Comparison of ENCODE assay signal across 1 cellular context in the genomic region with DNA sequence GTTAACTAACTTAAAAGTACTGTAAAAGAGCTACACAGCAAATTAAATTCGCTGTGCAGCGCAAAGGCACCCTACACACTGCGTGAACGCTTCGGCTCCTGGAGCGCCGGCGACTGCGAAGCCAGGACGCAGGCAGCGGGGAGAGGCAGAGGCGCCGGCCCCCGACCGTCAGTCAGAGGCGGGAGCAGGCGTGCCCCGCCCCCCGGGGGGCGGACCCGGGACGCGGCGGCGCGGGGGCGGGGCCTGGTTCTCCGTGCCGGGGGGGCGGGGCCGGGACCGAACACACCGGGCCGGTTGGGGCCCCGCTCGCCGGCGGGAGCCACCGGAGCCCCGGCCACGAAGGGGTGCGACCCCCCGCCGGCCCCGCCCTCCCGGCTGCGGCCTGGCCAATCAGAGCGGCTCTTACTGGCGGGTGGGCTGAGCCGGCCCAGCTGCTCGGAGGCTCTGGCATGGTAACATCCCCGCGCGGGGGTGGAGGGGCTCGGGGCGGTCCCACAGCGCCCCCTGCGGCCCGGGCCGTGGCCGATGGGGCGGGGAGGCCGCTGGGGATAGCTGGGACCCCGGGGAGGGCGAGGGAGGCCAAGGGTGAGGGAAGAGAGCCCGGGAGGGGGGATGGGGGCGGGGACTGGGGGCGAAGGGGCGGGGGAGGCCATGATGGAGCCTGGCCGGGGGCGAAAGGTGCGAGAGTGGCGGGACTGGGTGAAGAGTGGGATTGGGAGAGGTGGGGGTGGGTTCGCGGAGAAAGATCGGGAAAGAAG.
A peak's percentile ranks its signal among the peaks of the same experiment; 100 is the strongest.
TF ChIP-seq lines count a peak whose summit lies in the region.

PRPF40B (plus strand) TSS at position 420 of the 758 bp plus-strand sequence; CDS start at position 450, 30 bp downstream.

TF ChIP-seq in HEK293, 187 proteins besides CTCF, POLR2A, EP300 and RAD21 (continued from another document):
- TF ChIP-seq ZNF658 (tag by site-specific recombination; IDR thresholded peaks at IDR 0.05) (no peak), ZBTB20 (tag by site-specific recombination; IDR thresholded peaks at IDR 0.05) (no peak; the same call in 1 of the 2 replicates), ZXDB (tag by site-specific recombination; IDR thresholded peaks at IDR 0.05) (no peak; the same call in 1 of the 2 replicates), KLF9 (tag by site-specific recombination; IDR thresholded peaks at IDR 0.05; ENCODE audit: low read depth) (peak; percentile 33), ZEB2 (tag by site-specific recombination; IDR thresholded peaks at IDR 0.05) (no peak; the same call in 1 of the 2 replicates), SP3 (tag by site-specific recombination; IDR thresholded peaks at IDR 0.05) (peak; percentile 76), ZBTB21 (tag by site-specific recombination; IDR thresholded peaks at IDR 0.05) (no peak), ZNF626 (tag by site-specific recombination; IDR thresholded peaks at IDR 0.05) (no peak), ZNF501 (tag by site-specific recombination; IDR thresholded peaks at IDR 0.05) (no peak), GLI2 (tag by site-specific recombination; IDR thresholded peaks at IDR 0.05; ENCODE audit: borderline replicate concordance, low read depth) (no peak), ZNF571 (tag by site-specific recombination; IDR thresholded peaks at IDR 0.05) (no peak), ZNF654 (tag by site-specific recombination; IDR thresholded peaks at IDR 0.05; ENCODE audit: low read depth) (no peak), ZNF513 (tag by site-specific recombination; IDR thresholded peaks at IDR 0.05) (no peak), EGR2 (tag by site-specific recombination; IDR thresholded peaks at IDR 0.05; ENCODE audit: low read depth) (peak; percentile 47; the same call in 1 of the 2 replicates), YY1 (tag by site-specific recombination; IDR thresholded peaks at IDR 0.05) (no peak), ZBTB6 (tag by site-specific recombination; IDR thresholded peaks at IDR 0.05) (peak; percentile 71; the same call in 1 of the 2 replicates), ZNF530 (tag by site-specific recombination; IDR thresholded peaks at IDR 0.05; ENCODE audit: low read depth) (no peak), ZIC2 (tag by site-specific recombination; IDR thresholded peaks at IDR 0.05) (peak; percentile 49; the same call in 1 of the 2 replicates), GLIS1 (tag by site-specific recombination; IDR thresholded peaks at IDR 0.05) (peak; percentile 56; the same call in 1 of the 2 replicates), ZNF785 (tag by site-specific recombination; IDR thresholded peaks at IDR 0.05) (no peak), ZSCAN23 (tag by site-specific recombination; IDR thresholded peaks at IDR 0.05) (no peak), GLI4 (tag by site-specific recombination; IDR thresholded peaks at IDR 0.05) (no peak), ZNF423 (tag by site-specific recombination; IDR thresholded peaks at IDR 0.05) (0 out of 2 replicates have a peak, but pooled peaks have one; percentile 60), HIC1 (tag by site-specific recombination; IDR thresholded peaks at IDR 0.05) (no peak), ZBTB48 (tag by site-specific recombination; IDR thresholded peaks at IDR 0.05) (no peak), ZNF138 (tag by site-specific recombination; IDR thresholded peaks at IDR 0.05; ENCODE audit: borderline replicate concordance) (no peak), ZFP69B (tag by site-specific recombination; IDR thresholded peaks at IDR 0.05) (no peak), ZNF670 (tag by site-specific recombination; IDR thresholded peaks at IDR 0.05; ENCODE audit: low read depth) (no peak), ZNF621 (tag by site-specific recombination; IDR thresholded peaks at IDR 0.05) (no peak), ZNF843 (tag by site-specific recombination; IDR thresholded peaks at IDR 0.05) (0 out of 2 replicates have a peak, but pooled peaks have one; percentile 10), ZNF707 (tag by site-specific recombination; IDR thresholded peaks at IDR 0.05) (no peak), ZFP37 (tag by site-specific recombination; IDR thresholded peaks at IDR 0.05) (no peak), ZNF350 (tag by site-specific recombination; IDR thresholded peaks at IDR 0.05) (no peak), ZNF133 (tag by site-specific recombination; IDR thresholded peaks at IDR 0.05) (no peak), PRDM1 (tag by site-specific recombination; IDR thresholded peaks at IDR 0.05) (no peak), PBX3 (CRISPR knock-in tag; IDR thresholded peaks at IDR 0.05) (no peak; the same call in 1 of the 2 replicates), ZFHX2 (tag by site-specific recombination; conservative IDR thresholded peaks at IDR 0.05) (peak; percentile 63), ZNF488 (tag by site-specific recombination; IDR thresholded peaks at IDR 0.05) (no peak), ZNF76 (tag by site-specific recombination; IDR thresholded peaks at IDR 0.05; ENCODE audit: borderline replicate concordance, low read depth) (peak; percentile 16; the same call in 1 of the 2 replicates), ZNF169 (tag by site-specific recombination; IDR thresholded peaks at IDR 0.05) (no peak), HOXA7 (CRISPR knock-in tag; IDR thresholded peaks at IDR 0.05; ENCODE audit: borderline replicate concordance) (no peak)
- TF ChIP-seq, protein P1, sequence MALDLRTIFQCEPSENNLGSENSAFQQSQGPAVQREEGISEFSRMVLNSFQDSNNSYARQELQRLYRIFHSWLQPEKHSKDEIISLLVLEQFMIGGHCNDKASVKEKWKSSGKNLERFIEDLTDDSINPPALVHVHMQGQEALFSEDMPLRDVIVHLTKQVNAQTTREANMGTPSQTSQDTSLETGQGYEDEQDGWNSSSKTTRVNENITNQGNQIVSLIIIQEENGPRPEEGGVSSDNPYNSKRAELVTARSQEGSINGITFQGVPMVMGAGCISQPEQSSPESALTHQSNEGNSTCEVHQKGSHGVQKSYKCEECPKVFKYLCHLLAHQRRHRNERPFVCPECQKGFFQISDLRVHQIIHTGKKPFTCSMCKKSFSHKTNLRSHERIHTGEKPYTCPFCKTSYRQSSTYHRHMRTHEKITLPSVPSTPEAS (tag by site-specific recombination; IDR thresholded peaks at IDR 0.05) = no peak
- TF ChIP-seq, protein P2, sequence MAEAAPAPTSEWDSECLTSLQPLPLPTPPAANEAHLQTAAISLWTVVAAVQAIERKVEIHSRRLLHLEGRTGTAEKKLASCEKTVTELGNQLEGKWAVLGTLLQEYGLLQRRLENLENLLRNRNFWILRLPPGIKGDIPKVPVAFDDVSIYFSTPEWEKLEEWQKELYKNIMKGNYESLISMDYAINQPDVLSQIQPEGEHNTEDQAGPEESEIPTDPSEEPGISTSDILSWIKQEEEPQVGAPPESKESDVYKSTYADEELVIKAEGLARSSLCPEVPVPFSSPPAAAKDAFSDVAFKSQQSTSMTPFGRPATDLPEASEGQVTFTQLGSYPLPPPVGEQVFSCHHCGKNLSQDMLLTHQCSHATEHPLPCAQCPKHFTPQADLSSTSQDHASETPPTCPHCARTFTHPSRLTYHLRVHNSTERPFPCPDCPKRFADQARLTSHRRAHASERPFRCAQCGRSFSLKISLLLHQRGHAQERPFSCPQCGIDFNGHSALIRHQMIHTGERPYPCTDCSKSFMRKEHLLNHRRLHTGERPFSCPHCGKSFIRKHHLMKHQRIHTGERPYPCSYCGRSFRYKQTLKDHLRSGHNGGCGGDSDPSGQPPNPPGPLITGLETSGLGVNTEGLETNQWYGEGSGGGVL (tag by site-specific recombination; IDR thresholded peaks at IDR 0.05) = peak; percentile 65; the same call in 1 of the 2 replicates
- TF ChIP-seq, protein P3, sequence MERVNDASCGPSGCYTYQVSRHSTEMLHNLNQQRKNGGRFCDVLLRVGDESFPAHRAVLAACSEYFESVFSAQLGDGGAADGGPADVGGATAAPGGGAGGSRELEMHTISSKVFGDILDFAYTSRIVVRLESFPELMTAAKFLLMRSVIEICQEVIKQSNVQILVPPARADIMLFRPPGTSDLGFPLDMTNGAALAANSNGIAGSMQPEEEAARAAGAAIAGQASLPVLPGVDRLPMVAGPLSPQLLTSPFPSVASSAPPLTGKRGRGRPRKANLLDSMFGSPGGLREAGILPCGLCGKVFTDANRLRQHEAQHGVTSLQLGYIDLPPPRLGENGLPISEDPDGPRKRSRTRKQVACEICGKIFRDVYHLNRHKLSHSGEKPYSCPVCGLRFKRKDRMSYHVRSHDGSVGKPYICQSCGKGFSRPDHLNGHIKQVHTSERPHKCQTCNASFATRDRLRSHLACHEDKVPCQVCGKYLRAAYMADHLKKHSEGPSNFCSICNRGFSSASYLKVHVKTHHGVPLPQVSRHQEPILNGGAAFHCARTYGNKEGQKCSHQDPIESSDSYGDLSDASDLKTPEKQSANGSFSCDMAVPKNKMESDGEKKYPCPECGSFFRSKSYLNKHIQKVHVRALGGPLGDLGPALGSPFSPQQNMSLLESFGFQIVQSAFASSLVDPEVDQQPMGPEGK (tag by site-specific recombination; IDR thresholded peaks at IDR 0.05) = peak; percentile 58; the same call in 1 of the 2 replicates
